In the genomic region with DNA sequence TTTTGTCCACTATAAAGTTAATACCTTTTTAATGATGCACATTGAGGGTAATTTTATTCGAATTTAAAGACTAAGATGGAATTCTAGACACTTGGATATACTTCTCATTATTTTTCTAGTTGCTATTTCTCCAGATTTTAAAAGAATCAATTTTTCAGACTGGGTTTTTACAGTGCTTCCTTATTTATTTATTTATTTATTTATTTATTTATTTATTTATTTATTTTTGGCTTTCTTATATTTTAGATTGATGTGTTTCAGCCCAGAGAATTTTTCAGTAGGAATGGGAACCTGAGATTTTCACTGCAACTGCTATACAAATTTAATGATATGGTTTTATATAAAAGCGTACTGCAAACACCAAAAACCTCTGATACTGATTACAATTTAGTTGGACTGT, we compare ENCODE assay signal across 29 cellular contexts.
"Had no signal": no experiment of that assay in that cellular context is flagged by ENCODE, and none has a peak within 500 bp of the region (broad histone marks: within the 10 kb centered on the region; RNA-seq: fewer than 3 reads in every experiment).

No MANE protein-coding gene starts in this region.

- ATAC-seq: effector memory CD8-positive, alpha-beta T cell; esophagus mucosa; foreskin keratinocyte; gastrocnemius medialis; gastroesophageal sphincter; heart left ventricle; heart right ventricle had no signal

- H3K4me3 ChIP-seq: colonic mucosa, coronary artery, dorsolateral prefrontal cortex, esophagus muscularis mucosa, esophagus squamous epithelium, gastrocnemius medialis, gastroesophageal sphincter, heart left ventricle, heart right ventricle had no signal

- H3K27ac ChIP-seq: colonic mucosa, coronary artery, dorsolateral prefrontal cortex, epithelial cell of prostate, esophagus muscularis mucosa, esophagus squamous epithelium, foreskin keratinocyte, gastrocnemius medialis, gastroesophageal sphincter, heart left ventricle, heart right ventricle had no signal

- H3K4me3 Mint-ChIP-seq: dendritic cell treated with granulocyte-macrophage colony-stimulating factor and Interleukin-4, amounts not matched to agents 40 ng/mL and 50 ng/mL, for 4 days; effector memory CD8-positive, alpha-beta T cell; endodermal cell had no signal

- H3K27me3 Mint-ChIP-seq: dendritic cell treated with granulocyte-macrophage colony-stimulating factor and Interleukin-4, amounts not matched to agents 40 ng/mL and 50 ng/mL, for 4 days; effector memory CD8-positive, alpha-beta T cell had no signal

- H3K36me3 ChIP-seq: colonic mucosa, esophagus muscularis mucosa, esophagus squamous epithelium, gastrocnemius medialis, gastroesophageal sphincter, heart left ventricle, heart right ventricle had no signal

- FAIRE-seq: colon, endometrium, endothelial cell of umbilical vein, frontal cortex had no signal

- H3K27ac Mint-ChIP-seq: dendritic cell treated with granulocyte-macrophage colony-stimulating factor and Interleukin-4, amounts not matched to agents 40 ng/mL and 50 ng/mL, for 4 days; effector memory CD8-positive, alpha-beta T cell; endodermal cell had no signal

- H3K9me3 ChIP-seq: colonic mucosa, esophagus muscularis mucosa, esophagus squamous epithelium, gastrocnemius medialis, gastroesophageal sphincter, heart left ventricle, heart right ventricle had no signal

- H3K4me1 ChIP-seq: colonic mucosa, esophagus muscularis mucosa, esophagus squamous epithelium, foreskin keratinocyte, gastrocnemius medialis, gastroesophageal sphincter, heart left ventricle, heart right ventricle had no signal

- DNase-seq: colonic mucosa; cortex of kidney; dermis blood vessel endothelial cell; dorsolateral prefrontal cortex; effector CD4-positive, alpha-beta T cell; effector CD8-positive, alpha-beta T cell; effector memory CD4-positive, alpha-beta T cell; effector memory CD8-positive, alpha-beta T cell; endodermal cell; erythroblast; esophagus squamous epithelium; foreskin fibroblast; foreskin keratinocyte; foreskin melanocyte; gastrocnemius medialis; glutamatergic neuron; head of caudate nucleus; heart left ventricle; heart right ventricle had no signal

- H3K27me3 ChIP-seq: colonic mucosa, dorsolateral prefrontal cortex, esophagus muscularis mucosa, esophagus squamous epithelium, foreskin keratinocyte, gastrocnemius medialis, gastroesophageal sphincter, heart left ventricle, heart right ventricle had no signal

- H3K9me3 Mint-ChIP-seq: dendritic cell treated with granulocyte-macrophage colony-stimulating factor and Interleukin-4, amounts not matched to agents 40 ng/mL and 50 ng/mL, for 4 days; endodermal cell had no signal
